17 cellular contexts compared by ENCODE assay signal in the genomic region with DNA sequence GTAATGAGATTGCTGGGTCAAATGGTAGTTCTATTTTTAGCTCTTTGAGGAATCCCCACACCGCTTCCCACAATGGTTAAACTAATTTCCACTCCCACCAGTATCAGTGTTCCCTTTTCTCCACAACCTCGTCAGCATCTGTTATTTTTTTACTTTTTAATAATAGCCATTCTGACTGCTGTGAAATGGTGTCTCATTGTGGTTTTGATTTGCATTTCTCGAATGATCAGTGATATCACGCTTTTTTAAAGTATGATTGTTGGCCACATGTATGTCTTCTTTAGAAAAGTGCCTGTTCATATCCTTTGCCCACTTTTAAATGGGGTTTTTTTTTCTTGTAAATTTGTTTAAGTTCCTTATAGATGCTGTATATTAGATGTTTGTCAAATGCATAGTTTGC.
DNase-seq lines count a peak whose midpoint lies in the region; ATAC-seq, FAIRE-seq and TF ChIP-seq lines count a peak whose summit lies in the region.
"Had no signal": no experiment of that assay in that cellular context is flagged by ENCODE, and none has a peak within 500 bp of the region (broad histone marks: within the 10 kb centered on the region; RNA-seq: fewer than 3 reads in every experiment).

No MANE protein-coding gene starts in this region.

- TF ChIP-seq RAD21 in GM12878 (IDR thresholded peaks at IDR 0.05; ENCODE audit: insufficient read depth, low read depth, low read length): no peak

- no peaks in the 10 kb centered on the region for H3K27me3 ChIP-seq in GM12878 (replicated peaks in 1 of 2; ENCODE audit: control insufficient read depth in 2 of 2, insufficient read depth in 2 of 2, low read length in 1 of 2)
- H3K27me3 ChIP-seq: BLaER1 treated with 17β-estradiol and CSF1 and Interleukin-3, amounts not matched to agents 10 nM and 100 nM had no signal

- SMC1A ChIA-PET in GM12878 (lab: Charles Lee; ENCODE audit: uncharacterized antibody, unreplicated experiment): no interaction called here

- FAIRE-seq in GM12878 (lab: Jason Lieb, UNC): no peak
- FAIRE-seq: G401.6, GM12892, GM18507 had no signal

- WGBS in GM12878 (ENCODE audit: insufficient coverage, insufficient replicate concordance, low lambda C conversion rate, missing lambda C conversion rate): 81% methylated on average over 4 of the region's 4 CpGs

- no peak overlapping the region for H3K4me3 Mint-ChIP-seq in Calu3 (ENCODE audit: low read depth, unreplicated experiment)
- no peak overlapping the region for H3K4me3 Mint-ChIP-seq in T-helper 2 cell treated with Interferon-gamma antibody and Interleukin-4, amounts not matched to agents 5 μg/mL and 100 μg/mL, for 36 hours
- H3K4me3 Mint-ChIP-seq: B cell; CD8-positive, alpha-beta T cell had no signal

- peaks cover 41% of the 10 kb centered on the region for H3K36me3 Mint-ChIP-seq in Calu3 (ENCODE audit: insufficient read depth, unreplicated experiment)
- H3K36me3 Mint-ChIP-seq in T-helper 2 cell treated with Interferon-gamma antibody and Interleukin-4, amounts not matched to agents 5 μg/mL and 100 μg/mL, for 36 hours (ENCODE audit: low read depth): peaks cover 57% of the 10 kb centered on the region

- DNase-seq in Calu3: no peak
- no peak for DNase-seq in GM12878 (ENCODE audit: low read depth, low spot score)
- peak; percentile 15 for DNase-seq in myocyte (ENCODE audit: low read depth)
- DNase-seq in T-helper 2 cell treated with Interferon-gamma antibody and Interleukin-4, amounts not matched to agents 5 μg/mL and 100 μg/mL, for 36 hours (ENCODE audit: low spot score): no peak
- no peak for DNase-seq in cerebellar cortex (ENCODE audit: low spot score)
- DNase-seq: CD8-positive, alpha-beta T cell; DMS 273 treated with DMSO at 0.1 percent for 48 hours; DMS53; GM23248 had no signal

- H3K4me1 ChIP-seq in GM12878 (ENCODE audit: control insufficient read depth, insufficient read depth, low read length): no peaks in the 10 kb centered on the region
- H3K4me1 ChIP-seq: BLaER1 treated with 17β-estradiol and CSF1 and Interleukin-3, amounts not matched to agents 10 nM and 100 nM; HAP-1 had no signal

- intact Hi-C loops in Calu3 (cut with micrococcal nuclease; ENCODE audit: unreplicated experiment) (no loop called here), GM12878 (cut with micrococcal nuclease; ENCODE audit: unreplicated experiment) (no loop called here)

- H3K79me2 ChIP-seq in GM12878 (ENCODE audit: control insufficient read depth, insufficient read depth, low read length): no peaks in the 10 kb centered on the region

- no TSS peak for BruUV-seq in Calu3 (replicated peaks; lab: Mats Ljungman, UMichigan)
- no TSS peak for BruUV-seq in GM12878 (replicated peaks; lab: Mats Ljungman, UMichigan)

- no peak overlapping the region for H3K4me3 ChIP-seq in GM12878
- H3K4me3 ChIP-seq: BLaER1 treated with 17β-estradiol and CSF1 and Interleukin-3, amounts not matched to agents 10 nM and 100 nM; GM23248; HAP-1 had no signal

- in situ Hi-C loops in GM12878 (cut with MboI): no loop called here

- H2AFZ ChIP-seq in GM12878 (ENCODE audit: control insufficient read depth, low read depth, low read length): no peak overlapping the region
- H2AFZ ChIP-seq: GM23248 had no signal

- peaks cover 27% of the 10 kb centered on the region for H3K4me1 Mint-ChIP-seq in Calu3 (ENCODE audit: low read depth, unreplicated experiment)
- H3K4me1 Mint-ChIP-seq in T-helper 2 cell treated with Interferon-gamma antibody and Interleukin-4, amounts not matched to agents 5 μg/mL and 100 μg/mL, for 36 hours (ENCODE audit: low read depth): no peaks in the 10 kb centered on the region

- no peaks in the 10 kb centered on the region; a peak in 1 of 4 replicates for H3K36me3 ChIP-seq in GM12878 (ENCODE audit: control insufficient read depth in 2 of 2, insufficient read depth in 2 of 2, low read length in 1 of 2)
- H3K36me3 ChIP-seq: HAP-1 had no signal

- peaks cover 3% of the 10 kb centered on the region; the same call in 2 of the 3 replicates for H3K9me3 ChIP-seq in GM12878 (replicated peaks; ENCODE audit: control insufficient read depth, insufficient read depth, low read length)
- H3K9me3 ChIP-seq: HAP-1 had no signal

- no peak for TF ChIP-seq POLR2A in GM12878 (IDR thresholded peaks at IDR 0.05; ENCODE audit: low read depth, low read length)

- no peaks in the 10 kb centered on the region for H4K20me1 ChIP-seq in GM12878 (ENCODE audit: control insufficient read depth, insufficient read depth)

- ATAC-seq in GM18870 (IDR thresholded peaks at IDR 0.05; ENCODE audit: unreplicated experiment): peak; percentile 55
- no peak; the same call in 1 of the 3 replicates for ATAC-seq in GM12878
- no peak for ATAC-seq in GM21825 (IDR thresholded peaks at IDR 0.05; ENCODE audit: unreplicated experiment)
- ATAC-seq: CD8-positive, alpha-beta T cell had no signal

- H3K27ac ChIP-seq in GM12878 (ENCODE audit: control insufficient read depth, insufficient read depth): no peak overlapping the region
- H3K27ac ChIP-seq: BLaER1 treated with 17β-estradiol and CSF1 and Interleukin-3, amounts not matched to agents 10 nM and 100 nM; GM23248 had no signal

- RAD21 ChIA-PET in GM12878 (lab: Charles Lee; ENCODE audit: unreplicated experiment): no interaction called here

- TF ChIP-seq EP300 in GM12878 (IDR thresholded peaks at IDR 0.05; ENCODE audit: borderline replicate concordance in 1 of 2, control insufficient read depth in 1 of 2, low read depth in 2 of 2, low read length in 2 of 2): no peak

- CTCF ChIA-PET in Calu3 (lab: Charles Lee): no interaction called here
- CTCF ChIA-PET in GM12878 (lab: Yijun Ruan, JAX): interaction anchor here (0.8 kb wide), 1 partner anchor 367 kb away, joined by 3 read pairs; no protein-coding TSS in a partner anchor

- H3K9ac ChIP-seq in GM12878 (ENCODE audit: control insufficient read depth, insufficient read depth, low read length): no peak overlapping the region
- H3K9ac ChIP-seq: BLaER1 treated with 17β-estradiol and CSF1 and Interleukin-3, amounts not matched to agents 10 nM and 100 nM; GM23248 had no signal

- H3K4me2 ChIP-seq in GM12878 (ENCODE audit: control insufficient read depth, insufficient read depth): no peak overlapping the region
- H3K4me2 ChIP-seq: BLaER1 treated with 17β-estradiol and CSF1 and Interleukin-3, amounts not matched to agents 10 nM and 100 nM had no signal

- peaks cover 8% of the 10 kb centered on the region for H3K9me3 Mint-ChIP-seq in Calu3 (ENCODE audit: low read depth, unreplicated experiment)
- peaks cover 34% of the 10 kb centered on the region for H3K9me3 Mint-ChIP-seq in T-helper 2 cell treated with Interferon-gamma antibody and Interleukin-4, amounts not matched to agents 5 μg/mL and 100 μg/mL, for 36 hours

- POLR2A ChIA-PET in GM12878 (lab: Charles Lee): no interaction called here

- TF ChIP-seq CTCF in Calu3 (IDR thresholded peaks at IDR 0.05; ENCODE audit: unreplicated experiment): no peak
- TF ChIP-seq CTCF in GM12878 (IDR thresholded peaks at IDR 0.05 in 2 of 3, conservative IDR thresholded peaks at IDR 0.05 in 1 of 3; ENCODE audit: control insufficient read depth in 2 of 3, extremely low read depth in 1 of 3, insufficient read depth in 1 of 3, low read depth in 3 of 3, low read length in 3 of 3): no peak

- H3K27ac Mint-ChIP-seq in Calu3 (ENCODE audit: unreplicated experiment): peak overlapping the region; percentile 27
- H3K27ac Mint-ChIP-seq in T-helper 2 cell treated with Interferon-gamma antibody and Interleukin-4, amounts not matched to agents 5 μg/mL and 100 μg/mL, for 36 hours: no peak overlapping the region
- H3K27ac Mint-ChIP-seq: B cell; CD8-positive, alpha-beta T cell had no signal

- no peaks in the 10 kb centered on the region for H3K27me3 Mint-ChIP-seq in Calu3 (ENCODE audit: unreplicated experiment)
- H3K27me3 Mint-ChIP-seq in T-helper 2 cell treated with Interferon-gamma antibody and Interleukin-4, amounts not matched to agents 5 μg/mL and 100 μg/mL, for 36 hours (ENCODE audit: low read depth): no peaks in the 10 kb centered on the region
- H3K27me3 Mint-ChIP-seq: B cell had no signal

TF ChIP-seq in GM12878, 131 proteins besides CTCF, POLR2A, EP300 and RAD21:
- TF ChIP-seq MYC (IDR thresholded peaks at IDR 0.05; ENCODE audit: insufficient read depth, insufficient read length, insufficient replicate concordance, low read length, severe bottlenecking) (no peak), RUNX3 (IDR thresholded peaks at IDR 0.05; ENCODE audit: low read length) (peak; percentile 30; the same call in 1 of the 2 replicates)
